ENCODE assay signal across 1 cellular context in genomic region chr13:98307744-98308524, GRCh38.
TF ChIP-seq lines count a peak whose summit lies in the region.

No MANE protein-coding gene starts in this region.

TF ChIP-seq in HepG2, 621 proteins besides CTCF, POLR2A, EP300 and RAD21 (continued from another document and continues in another):
- no peak for TF ChIP-seq PBX3 (CRISPR knock-in tag; IDR thresholded peaks at IDR 0.05; ENCODE audit: borderline replicate concordance)
- 0 out of 2 replicates have a peak, but pooled peaks have one; percentile 70 for TF ChIP-seq ZNF503 (CRISPR knock-in tag; IDR thresholded peaks at IDR 0.05)
- TF ChIP-seq MTA3 (CRISPR knock-in tag; IDR thresholded peaks at IDR 0.05) = no peak
- TF ChIP-seq ZGPAT (CRISPR knock-in tag; IDR thresholded peaks at IDR 0.05) = 0 out of 2 replicates have a peak, but pooled peaks have one; percentile 24
- TF ChIP-seq CBFB (CRISPR knock-in tag; IDR thresholded peaks at IDR 0.05) = no peak
- TF ChIP-seq KMT2A (CRISPR knock-in tag; IDR thresholded peaks at IDR 0.05) = peak; percentile 30; the same call in 1 of the 2 replicates
- no peak for TF ChIP-seq ZNF225 (CRISPR knock-in tag; IDR thresholded peaks at IDR 0.05)
- 0 out of 2 replicates have a peak, but pooled peaks have one; percentile 44 for TF ChIP-seq MEIS2 (CRISPR knock-in tag; IDR thresholded peaks at IDR 0.05)
- peak; percentile 22; the same call in 1 of the 2 replicates for TF ChIP-seq POLR2AphosphoS5 (IDR thresholded peaks at IDR 0.05; ENCODE audit: low read depth, low read length)
- 0 out of 2 replicates have a peak, but pooled peaks have one; percentile 46 for TF ChIP-seq NFKBIZ (CRISPR knock-in tag; IDR thresholded peaks at IDR 0.05)
- 0 out of 2 replicates have a peak, but pooled peaks have one; percentile 33 for TF ChIP-seq ZNF160 (CRISPR knock-in tag; IDR thresholded peaks at IDR 0.05)
- peak; percentile 54; the same call in 1 of the 2 replicates for TF ChIP-seq ARID4A (CRISPR knock-in tag; IDR thresholded peaks at IDR 0.05; ENCODE audit: borderline replicate concordance)
- peak; percentile 47; the same call in 1 of the 2 replicates for TF ChIP-seq RERE (CRISPR knock-in tag; IDR thresholded peaks at IDR 0.05; ENCODE audit: low read depth)
- TF ChIP-seq MIER2 (CRISPR knock-in tag; IDR thresholded peaks at IDR 0.05) = peak; percentile 28; the same call in 1 of the 2 replicates
- no peak for TF ChIP-seq SMC3 (IDR thresholded peaks at IDR 0.05; ENCODE audit: low read length)
- TF ChIP-seq FOXP4 (CRISPR knock-in tag; IDR thresholded peaks at IDR 0.05) = peak; percentile 86
- 0 out of 2 replicates have a peak, but pooled peaks have one; percentile 55 for TF ChIP-seq ZNF136 (CRISPR knock-in tag; IDR thresholded peaks at IDR 0.05; ENCODE audit: low read depth)
- 0 out of 2 replicates have a peak, but pooled peaks have one; percentile 6 for TF ChIP-seq NFKB2 (CRISPR knock-in tag; IDR thresholded peaks at IDR 0.05; ENCODE audit: borderline replicate concordance)
- TF ChIP-seq GTF3A (CRISPR knock-in tag; conservative IDR thresholded peaks at IDR 0.05) = no peak
- TF ChIP-seq KDM1A (CRISPR knock-in tag; IDR thresholded peaks at IDR 0.05) = no peak
- peak; percentile 63; the same call in 1 of the 2 replicates for TF ChIP-seq POGZ (CRISPR knock-in tag; IDR thresholded peaks at IDR 0.05)
- 0 out of 2 replicates have a peak, but pooled peaks have one; percentile 36 for TF ChIP-seq ZNF546 (CRISPR knock-in tag; conservative IDR thresholded peaks at IDR 0.05)
- no peak for TF ChIP-seq NFYC (CRISPR knock-in tag; IDR thresholded peaks at IDR 0.05)
- TF ChIP-seq HDAC2 (CRISPR knock-in tag; IDR thresholded peaks at IDR 0.05) = peak; percentile 90
- 0 out of 2 replicates have a peak, but pooled peaks have one; percentile 57 for TF ChIP-seq ZNF598 (CRISPR knock-in tag; IDR thresholded peaks at IDR 0.05; ENCODE audit: borderline replicate concordance)
- no peak for TF ChIP-seq ZFP91 (CRISPR knock-in tag; IDR thresholded peaks at IDR 0.05; ENCODE audit: borderline replicate concordance)
- TF ChIP-seq BCL3 (CRISPR knock-in tag; IDR thresholded peaks at IDR 0.05) = no peak
- TF ChIP-seq ZNF12 (CRISPR knock-in tag; IDR thresholded peaks at IDR 0.05) = no peak
- TF ChIP-seq TRIM24 (CRISPR knock-in tag; IDR thresholded peaks at IDR 0.05) = no peak
- no peak for TF ChIP-seq ZNF776 (CRISPR knock-in tag; IDR thresholded peaks at IDR 0.05)
- TF ChIP-seq DMAP1 (CRISPR knock-in tag; IDR thresholded peaks at IDR 0.05) = no peak
- TF ChIP-seq ZNF83 (CRISPR knock-in tag; IDR thresholded peaks at IDR 0.05; ENCODE audit: borderline replicate concordance) = no peak
- peak; percentile 19; the same call in 1 of the 2 replicates for TF ChIP-seq TFDP1 (CRISPR knock-in tag; IDR thresholded peaks at IDR 0.05; ENCODE audit: borderline replicate concordance)
- TF ChIP-seq ZEB1 (IDR thresholded peaks at IDR 0.05; ENCODE audit: insufficient replicate concordance, low read depth) = no peak
- TF ChIP-seq CREM (IDR thresholded peaks at IDR 0.05) = peak; percentile 58; the same call in 1 of the 2 replicates
- TF ChIP-seq CREM (CRISPR knock-in tag; IDR thresholded peaks at IDR 0.05) = no peak
- TF ChIP-seq TBX2 (CRISPR knock-in tag; IDR thresholded peaks at IDR 0.05; ENCODE audit: borderline replicate concordance) = peak; percentile 87
- peak; percentile 63; the same call in 1 of the 2 replicates for TF ChIP-seq SAP130 (CRISPR knock-in tag; IDR thresholded peaks at IDR 0.05; ENCODE audit: low read depth)
- TF ChIP-seq ZNF766 (CRISPR knock-in tag; IDR thresholded peaks at IDR 0.05; ENCODE audit: borderline replicate concordance) = no peak
- no peak for TF ChIP-seq ZNF850 (CRISPR knock-in tag; conservative IDR thresholded peaks at IDR 0.05)
- TF ChIP-seq RCOR2 (CRISPR knock-in tag; IDR thresholded peaks at IDR 0.05) = peak; percentile 79
